Comparison of ENCODE assay signal across 29 cellular contexts in genomic region chr20:22830138-22830537, GRCh38.
"Had no signal": no experiment of that assay in that cellular context is flagged by ENCODE, and none has a peak within 500 bp of the region (broad histone marks: within the 10 kb centered on the region; RNA-seq: fewer than 3 reads in every experiment).

No MANE protein-coding gene starts in this region.

- H3K4me1 Mint-ChIP-seq: stimulated activated effector memory CD8-positive, alpha-beta T cell treated with anti-CD3 and anti-CD28 coated beads, Interleukin-12 subunit alpha, Interleukin-12 subunit beta, amount 100 ng/mL, for 72 hours; stimulated activated memory B cell treated with anti-CD40 and anti-IgM and Interleukin-4, amounts not matched to agents 10 μg/mL and 1 μg/mL and 100 μg/mL, for 72 hours; stimulated activated naive B cell treated with anti-CD40 and anti-IgM and Interleukin-4, amounts not matched to agents 10 μg/mL and 1 μg/mL and 100 μg/mL, for 72 hours; stimulated activated naive CD8-positive, alpha-beta T cell treated with anti-CD3 and anti-CD28 coated beads, Interleukin-15, amount 100 ng/mL, for 72 hours had no signal

- H3K36me3 ChIP-seq: stomach, suprapubic skin, thoracic aorta, thyroid gland, tibial artery, tibial nerve, transverse colon, upper lobe of left lung, upper lobe of right lung, uterus, vagina had no signal

- H3K27ac ChIP-seq: stomach, suprapubic skin, testis, thoracic aorta, thyroid gland, tibial artery, tibial nerve, transverse colon, upper lobe of left lung, upper lobe of right lung, uterus, vagina had no signal

- H3K4me3 Mint-ChIP-seq: stimulated activated effector memory CD8-positive, alpha-beta T cell treated with anti-CD3 and anti-CD28 coated beads, Interleukin-12 subunit alpha, Interleukin-12 subunit beta, amount 100 ng/mL, for 72 hours; stimulated activated memory B cell treated with anti-CD40 and anti-IgM and Interleukin-4, amounts not matched to agents 10 μg/mL and 1 μg/mL and 100 μg/mL, for 72 hours; stimulated activated naive B cell treated with anti-CD40 and anti-IgM and Interleukin-4, amounts not matched to agents 10 μg/mL and 1 μg/mL and 100 μg/mL, for 72 hours; stimulated activated naive CD8-positive, alpha-beta T cell treated with anti-CD3 and anti-CD28 coated beads, Interleukin-15, amount 100 ng/mL, for 72 hours; stimulated activated naive CD8-positive, alpha-beta T cell treated with anti-CD3 and anti-CD28 coated beads, Interleukin-15, Interleukin-2, amounts not matched to agents 100 ng/mL and 50 ng/mL, for 24 hours; type B pancreatic cell had no signal

- ATAC-seq: stimulated activated effector memory CD8-positive, alpha-beta T cell treated with anti-CD3 and anti-CD28 coated beads, Interleukin-12 subunit alpha, Interleukin-12 subunit beta, amount 100 ng/mL, for 72 hours; stimulated activated memory B cell treated with anti-CD40 and anti-IgM and Interleukin-4, amounts not matched to agents 10 μg/mL and 1 μg/mL and 100 μg/mL, for 72 hours; stimulated activated naive B cell treated with anti-CD40 and anti-IgM and Interleukin-4, amounts not matched to agents 10 μg/mL and 1 μg/mL and 100 μg/mL, for 72 hours; stimulated activated naive CD8-positive, alpha-beta T cell treated with anti-CD3 and anti-CD28 coated beads, Interleukin-15, amount 100 ng/mL, for 72 hours; stimulated activated naive CD8-positive, alpha-beta T cell treated with anti-CD3 and anti-CD28 coated beads, Interleukin-15, Interleukin-2, amounts not matched to agents 100 U/mL and 50 U/mL, for 24 hours; upper lobe of right lung had no signal

- H3K4me1 ChIP-seq: suprapubic skin, testis, thyroid gland, tibial nerve, transverse colon, upper lobe of left lung, upper lobe of right lung, uterus, vagina had no signal

- H3K27me3 ChIP-seq: stomach, suprapubic skin, testis, thyroid gland, tibial artery, tibial nerve, transverse colon, upper lobe of left lung, upper lobe of right lung, uterus, vagina had no signal

- H3K9me3 ChIP-seq: suprapubic skin, testis, thoracic aorta, thyroid gland, tibial artery, tibial nerve, transverse colon, upper lobe of left lung, upper lobe of right lung, uterus, vagina had no signal

- H3K27me3 Mint-ChIP-seq: stimulated activated memory B cell treated with anti-CD40 and anti-IgM and Interleukin-4, amounts not matched to agents 10 μg/mL and 1 μg/mL and 100 μg/mL, for 72 hours; stimulated activated naive CD8-positive, alpha-beta T cell treated with anti-CD3 and anti-CD28 coated beads, Interleukin-15, amount 100 ng/mL, for 72 hours had no signal

- H3K36me3 Mint-ChIP-seq: stimulated activated effector memory CD8-positive, alpha-beta T cell treated with anti-CD3 and anti-CD28 coated beads, Interleukin-12 subunit alpha, Interleukin-12 subunit beta, amount 100 ng/mL, for 72 hours; stimulated activated memory B cell treated with anti-CD40 and anti-IgM and Interleukin-4, amounts not matched to agents 10 μg/mL and 1 μg/mL and 100 μg/mL, for 72 hours; stimulated activated naive B cell treated with anti-CD40 and anti-IgM and Interleukin-4, amounts not matched to agents 10 μg/mL and 1 μg/mL and 100 μg/mL, for 72 hours; type B pancreatic cell had no signal

- H3K27ac Mint-ChIP-seq: stimulated activated effector memory CD8-positive, alpha-beta T cell treated with anti-CD3 and anti-CD28 coated beads, Interleukin-12 subunit alpha, Interleukin-12 subunit beta, amount 100 ng/mL, for 72 hours; stimulated activated memory B cell treated with anti-CD40 and anti-IgM and Interleukin-4, amounts not matched to agents 10 μg/mL and 1 μg/mL and 100 μg/mL, for 72 hours; stimulated activated naive B cell treated with anti-CD40 and anti-IgM and Interleukin-4, amounts not matched to agents 10 μg/mL and 1 μg/mL and 100 μg/mL, for 72 hours; stimulated activated naive CD8-positive, alpha-beta T cell treated with anti-CD3 and anti-CD28 coated beads, Interleukin-15, amount 100 ng/mL, for 72 hours; stimulated activated naive CD8-positive, alpha-beta T cell treated with anti-CD3 and anti-CD28 coated beads, Interleukin-15, Interleukin-2, amounts not matched to agents 100 ng/mL and 50 ng/mL, for 24 hours had no signal

- H3K4me3 ChIP-seq: stomach, suprapubic skin, testis, thoracic aorta, thyroid gland, tibial artery, tibial nerve, transverse colon, upper lobe of left lung, upper lobe of right lung, uterus, vagina had no signal

- DNase-seq: stimulated activated CD4-positive, alpha-beta T cell treated with anti-CD3 and anti-CD28 coated beads, Interleukin-2, amount 100 ng/mL, for 48 hours; stimulated activated CD4-positive, alpha-beta T cell treated with anti-CD3 and anti-CD28 coated beads, Interleukin-4, amount 100 ng/mL, for 1 hour; stimulated activated CD4-positive, alpha-beta T cell treated with anti-CD3 and anti-CD28 coated beads, Interleukin-4, amount 100 ng/mL, for 24 hours; stimulated activated CD4-positive, alpha-beta T cell treated with anti-CD3 and anti-CD28 coated beads, Interleukin-4, amount 100 ng/mL, for 4 hours; stimulated activated CD8-positive, alpha-beta memory T cell treated with anti-CD3 and anti-CD28 coated beads, Interleukin-4, amount 100 ng/mL, for 48 hours; stimulated activated naive B cell treated with anti-CD40 and anti-IgM and Interleukin-4, amounts not matched to agents 10 μg/mL and 1 μg/mL and 100 μg/mL, for 72 hours; stimulated activated naive CD4-positive, alpha-beta T cell; stimulated activated naive CD4-positive, alpha-beta T cell treated with Interleukin-2 at 50 U/mL for 16 hours; stimulated activated naive CD8-positive, alpha-beta T cell treated with anti-CD3 and anti-CD28 coated beads, Interleukin-15, amount 100 ng/mL, for 72 hours; stimulated activated naive CD8-positive, alpha-beta T cell treated with anti-CD3 and anti-CD28 coated beads, Interleukin-15, Interleukin-2, amounts not matched to agents 100 U/mL and 50 U/mL, for 24 hours; stomach; substantia nigra; testis; thyroid gland; tibial artery; transverse colon; trophoblast cell; upper lobe of left lung; upper lobe of right lung; uterus had no signal

- FAIRE-seq: urothelium cell line had no signal
